In genomic region chr10:91856637-91857036, GRCh38 we compare ENCODE assay signal across 1 cellular context.
TF ChIP-seq lines count a peak whose summit lies in the region.

No MANE protein-coding gene starts in this region.

TF ChIP-seq in H1, 55 proteins besides CTCF, POLR2A, EP300 and RAD21 (continued from another document):
- TF ChIP-seq CHD7 (IDR thresholded peaks at IDR 0.05; ENCODE audit: insufficient replicate concordance, low read length) (no peak), BRCA1 (IDR thresholded peaks at IDR 0.05; ENCODE audit: low read depth, low read length) (no peak), TEAD4 (IDR thresholded peaks at IDR 0.05; ENCODE audit: low read depth, low read length) (no peak), TBP (IDR thresholded peaks at IDR 0.05; ENCODE audit: low read depth, low read length) (no peak), BACH1 (IDR thresholded peaks at IDR 0.05; ENCODE audit: low read length) (no peak)
